1 cellular context compared by ENCODE assay signal in genomic region chr18:72867721-72868665, GRCh38.
TF ChIP-seq lines count a peak whose summit lies in the region.

A gene with protein sequence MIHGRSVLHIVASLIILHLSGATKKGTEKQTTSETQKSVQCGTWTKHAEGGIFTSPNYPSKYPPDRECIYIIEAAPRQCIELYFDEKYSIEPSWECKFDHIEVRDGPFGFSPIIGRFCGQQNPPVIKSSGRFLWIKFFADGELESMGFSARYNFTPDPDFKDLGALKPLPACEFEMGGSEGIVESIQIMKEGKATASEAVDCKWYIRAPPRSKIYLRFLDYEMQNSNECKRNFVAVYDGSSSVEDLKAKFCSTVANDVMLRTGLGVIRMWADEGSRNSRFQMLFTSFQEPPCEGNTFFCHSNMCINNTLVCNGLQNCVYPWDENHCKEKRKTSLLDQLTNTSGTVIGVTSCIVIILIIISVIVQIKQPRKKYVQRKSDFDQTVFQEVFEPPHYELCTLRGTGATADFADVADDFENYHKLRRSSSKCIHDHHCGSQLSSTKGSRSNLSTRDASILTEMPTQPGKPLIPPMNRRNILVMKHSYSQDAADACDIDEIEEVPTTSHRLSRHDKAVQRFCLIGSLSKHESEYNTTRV (minus strand): TSS chr18:72867987. CDS start chr18:72867291, 696 bp downstream.

TF ChIP-seq in H1, 55 proteins besides CTCF, POLR2A, EP300 and RAD21 (continued from another document):
- TF ChIP-seq, protein P1, sequence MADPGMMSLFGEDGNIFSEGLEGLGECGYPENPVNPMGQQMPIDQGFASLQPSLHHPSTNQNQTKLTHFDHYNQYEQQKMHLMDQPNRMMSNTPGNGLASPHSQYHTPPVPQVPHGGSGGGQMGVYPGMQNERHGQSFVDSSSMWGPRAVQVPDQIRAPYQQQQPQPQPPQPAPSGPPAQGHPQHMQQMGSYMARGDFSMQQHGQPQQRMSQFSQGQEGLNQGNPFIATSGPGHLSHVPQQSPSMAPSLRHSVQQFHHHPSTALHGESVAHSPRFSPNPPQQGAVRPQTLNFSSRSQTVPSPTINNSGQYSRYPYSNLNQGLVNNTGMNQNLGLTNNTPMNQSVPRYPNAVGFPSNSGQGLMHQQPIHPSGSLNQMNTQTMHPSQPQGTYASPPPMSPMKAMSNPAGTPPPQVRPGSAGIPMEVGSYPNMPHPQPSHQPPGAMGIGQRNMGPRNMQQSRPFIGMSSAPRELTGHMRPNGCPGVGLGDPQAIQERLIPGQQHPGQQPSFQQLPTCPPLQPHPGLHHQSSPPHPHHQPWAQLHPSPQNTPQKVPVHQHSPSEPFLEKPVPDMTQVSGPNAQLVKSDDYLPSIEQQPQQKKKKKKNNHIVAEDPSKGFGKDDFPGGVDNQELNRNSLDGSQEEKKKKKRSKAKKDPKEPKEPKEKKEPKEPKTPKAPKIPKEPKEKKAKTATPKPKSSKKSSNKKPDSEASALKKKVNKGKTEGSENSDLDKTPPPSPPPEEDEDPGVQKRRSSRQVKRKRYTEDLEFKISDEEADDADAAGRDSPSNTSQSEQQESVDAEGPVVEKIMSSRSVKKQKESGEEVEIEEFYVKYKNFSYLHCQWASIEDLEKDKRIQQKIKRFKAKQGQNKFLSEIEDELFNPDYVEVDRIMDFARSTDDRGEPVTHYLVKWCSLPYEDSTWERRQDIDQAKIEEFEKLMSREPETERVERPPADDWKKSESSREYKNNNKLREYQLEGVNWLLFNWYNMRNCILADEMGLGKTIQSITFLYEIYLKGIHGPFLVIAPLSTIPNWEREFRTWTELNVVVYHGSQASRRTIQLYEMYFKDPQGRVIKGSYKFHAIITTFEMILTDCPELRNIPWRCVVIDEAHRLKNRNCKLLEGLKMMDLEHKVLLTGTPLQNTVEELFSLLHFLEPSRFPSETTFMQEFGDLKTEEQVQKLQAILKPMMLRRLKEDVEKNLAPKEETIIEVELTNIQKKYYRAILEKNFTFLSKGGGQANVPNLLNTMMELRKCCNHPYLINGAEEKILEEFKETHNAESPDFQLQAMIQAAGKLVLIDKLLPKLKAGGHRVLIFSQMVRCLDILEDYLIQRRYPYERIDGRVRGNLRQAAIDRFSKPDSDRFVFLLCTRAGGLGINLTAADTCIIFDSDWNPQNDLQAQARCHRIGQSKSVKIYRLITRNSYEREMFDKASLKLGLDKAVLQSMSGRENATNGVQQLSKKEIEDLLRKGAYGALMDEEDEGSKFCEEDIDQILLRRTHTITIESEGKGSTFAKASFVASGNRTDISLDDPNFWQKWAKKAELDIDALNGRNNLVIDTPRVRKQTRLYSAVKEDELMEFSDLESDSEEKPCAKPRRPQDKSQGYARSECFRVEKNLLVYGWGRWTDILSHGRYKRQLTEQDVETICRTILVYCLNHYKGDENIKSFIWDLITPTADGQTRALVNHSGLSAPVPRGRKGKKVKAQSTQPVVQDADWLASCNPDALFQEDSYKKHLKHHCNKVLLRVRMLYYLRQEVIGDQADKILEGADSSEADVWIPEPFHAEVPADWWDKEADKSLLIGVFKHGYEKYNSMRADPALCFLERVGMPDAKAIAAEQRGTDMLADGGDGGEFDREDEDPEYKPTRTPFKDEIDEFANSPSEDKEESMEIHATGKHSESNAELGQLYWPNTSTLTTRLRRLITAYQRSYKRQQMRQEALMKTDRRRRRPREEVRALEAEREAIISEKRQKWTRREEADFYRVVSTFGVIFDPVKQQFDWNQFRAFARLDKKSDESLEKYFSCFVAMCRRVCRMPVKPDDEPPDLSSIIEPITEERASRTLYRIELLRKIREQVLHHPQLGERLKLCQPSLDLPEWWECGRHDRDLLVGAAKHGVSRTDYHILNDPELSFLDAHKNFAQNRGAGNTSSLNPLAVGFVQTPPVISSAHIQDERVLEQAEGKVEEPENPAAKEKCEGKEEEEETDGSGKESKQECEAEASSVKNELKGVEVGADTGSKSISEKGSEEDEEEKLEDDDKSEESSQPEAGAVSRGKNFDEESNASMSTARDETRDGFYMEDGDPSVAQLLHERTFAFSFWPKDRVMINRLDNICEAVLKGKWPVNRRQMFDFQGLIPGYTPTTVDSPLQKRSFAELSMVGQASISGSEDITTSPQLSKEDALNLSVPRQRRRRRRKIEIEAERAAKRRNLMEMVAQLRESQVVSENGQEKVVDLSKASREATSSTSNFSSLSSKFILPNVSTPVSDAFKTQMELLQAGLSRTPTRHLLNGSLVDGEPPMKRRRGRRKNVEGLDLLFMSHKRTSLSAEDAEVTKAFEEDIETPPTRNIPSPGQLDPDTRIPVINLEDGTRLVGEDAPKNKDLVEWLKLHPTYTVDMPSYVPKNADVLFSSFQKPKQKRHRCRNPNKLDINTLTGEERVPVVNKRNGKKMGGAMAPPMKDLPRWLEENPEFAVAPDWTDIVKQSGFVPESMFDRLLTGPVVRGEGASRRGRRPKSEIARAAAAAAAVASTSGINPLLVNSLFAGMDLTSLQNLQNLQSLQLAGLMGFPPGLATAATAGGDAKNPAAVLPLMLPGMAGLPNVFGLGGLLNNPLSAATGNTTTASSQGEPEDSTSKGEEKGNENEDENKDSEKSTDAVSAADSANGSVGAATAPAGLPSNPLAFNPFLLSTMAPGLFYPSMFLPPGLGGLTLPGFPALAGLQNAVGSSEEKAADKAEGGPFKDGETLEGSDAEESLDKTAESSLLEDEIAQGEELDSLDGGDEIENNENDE (IDR thresholded peaks at IDR 0.05; ENCODE audit: insufficient replicate concordance, low read length) = no peak
- no peak for TF ChIP-seq KDM4A (IDR thresholded peaks at IDR 0.05; ENCODE audit: low read depth, low read length, severe bottlenecking)
- TF ChIP-seq CHD1 (IDR thresholded peaks at IDR 0.05; ENCODE audit: low read depth, low read length) = no peak
- 0 out of 2 replicates have a peak, but pooled peaks have one; percentile 3 for TF ChIP-seq PHF8 (conservative IDR thresholded peaks at IDR 0.05; ENCODE audit: low read depth, low read length)
- no peak for TF ChIP-seq GTF2F1 (IDR thresholded peaks at IDR 0.05; ENCODE audit: borderline replicate concordance, low read depth, low read length)
- 0 out of 2 replicates have a peak, but pooled peaks have one; percentile 14 for TF ChIP-seq CREB1 (IDR thresholded peaks at IDR 0.05)
- no peak for TF ChIP-seq SAP30 (IDR thresholded peaks at IDR 0.05; ENCODE audit: insufficient read depth, insufficient replicate concordance, low read length)
- TF ChIP-seq CHD2 (IDR thresholded peaks at IDR 0.05; ENCODE audit: low read length) = no peak
- no peak for TF ChIP-seq JUN (IDR thresholded peaks at IDR 0.05; ENCODE audit: low read depth, low read length)
- no peak for TF ChIP-seq BACH1 (IDR thresholded peaks at IDR 0.05; ENCODE audit: low read length)
- TF ChIP-seq, protein P2, sequence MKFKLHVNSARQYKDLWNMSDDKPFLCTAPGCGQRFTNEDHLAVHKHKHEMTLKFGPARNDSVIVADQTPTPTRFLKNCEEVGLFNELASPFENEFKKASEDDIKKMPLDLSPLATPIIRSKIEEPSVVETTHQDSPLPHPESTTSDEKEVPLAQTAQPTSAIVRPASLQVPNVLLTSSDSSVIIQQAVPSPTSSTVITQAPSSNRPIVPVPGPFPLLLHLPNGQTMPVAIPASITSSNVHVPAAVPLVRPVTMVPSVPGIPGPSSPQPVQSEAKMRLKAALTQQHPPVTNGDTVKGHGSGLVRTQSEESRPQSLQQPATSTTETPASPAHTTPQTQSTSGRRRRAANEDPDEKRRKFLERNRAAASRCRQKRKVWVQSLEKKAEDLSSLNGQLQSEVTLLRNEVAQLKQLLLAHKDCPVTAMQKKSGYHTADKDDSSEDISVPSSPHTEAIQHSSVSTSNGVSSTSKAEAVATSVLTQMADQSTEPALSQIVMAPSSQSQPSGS (IDR thresholded peaks at IDR 0.05; ENCODE audit: low read length) = no peak
- no peak for TF ChIP-seq KDM1A (IDR thresholded peaks at IDR 0.05; ENCODE audit: borderline replicate concordance, low read length)
- no peak for TF ChIP-seq SIX5 (IDR thresholded peaks at IDR 0.05; ENCODE audit: low read depth, low read length)
- no peak for TF ChIP-seq GABPA (IDR thresholded peaks at IDR 0.05; ENCODE audit: borderline replicate concordance, insufficient read depth, low read length)
- TF ChIP-seq SUZ12 (IDR thresholded peaks at IDR 0.05; ENCODE audit: low read length) = peak; percentile 39; the same call in 1 of the 2 replicates
- no peak for TF ChIP-seq KDM5A (IDR thresholded peaks at IDR 0.05; ENCODE audit: low read length)
- TF ChIP-seq E2F6 (IDR thresholded peaks at IDR 0.05) = peak; percentile 71
- TF ChIP-seq, protein P3, sequence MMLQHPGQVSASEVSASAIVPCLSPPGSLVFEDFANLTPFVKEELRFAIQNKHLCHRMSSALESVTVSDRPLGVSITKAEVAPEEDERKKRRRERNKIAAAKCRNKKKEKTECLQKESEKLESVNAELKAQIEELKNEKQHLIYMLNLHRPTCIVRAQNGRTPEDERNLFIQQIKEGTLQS (IDR thresholded peaks at IDR 0.05; ENCODE audit: insufficient read depth, low read depth, low read length) = no peak
- TF ChIP-seq FOSL1 (IDR thresholded peaks at IDR 0.05; ENCODE audit: insufficient read depth, low read depth, low read length) = no peak
- TF ChIP-seq POU5F1 (IDR thresholded peaks at IDR 0.05; ENCODE audit: low read depth, low read length) = no peak
- TF ChIP-seq, protein P4, sequence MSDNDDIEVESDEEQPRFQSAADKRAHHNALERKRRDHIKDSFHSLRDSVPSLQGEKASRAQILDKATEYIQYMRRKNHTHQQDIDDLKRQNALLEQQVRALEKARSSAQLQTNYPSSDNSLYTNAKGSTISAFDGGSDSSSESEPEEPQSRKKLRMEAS (IDR thresholded peaks at IDR 0.05) = 0 out of 2 replicates have a peak, but pooled peaks have one; percentile 37
- TF ChIP-seq EGR1 (IDR thresholded peaks at IDR 0.05; ENCODE audit: borderline replicate concordance, low read depth, low read length) = no peak
- no peak for TF ChIP-seq SIN3A (conservative IDR thresholded peaks at IDR 0.05 in 1 of 2, IDR thresholded peaks at IDR 0.05 in 1 of 2; ENCODE audit: low read depth in 1 of 2, low read length in 2 of 2)
- no peak for TF ChIP-seq POLR2AphosphoS5 (IDR thresholded peaks at IDR 0.05; ENCODE audit: low read depth, low read length)
